ENCODE assay signal across 19 cellular contexts in genomic region chr15:25568751-25569150, GRCh38.
DNase-seq lines count a peak whose midpoint lies in the region; ATAC-seq lines count a peak whose summit lies in the region.
"Had no signal": no experiment of that assay in that cellular context is flagged by ENCODE, and none has a peak within 500 bp of the region (broad histone marks: within the 10 kb centered on the region; RNA-seq: fewer than 3 reads in every experiment).

No MANE protein-coding gene starts in this region.

- DNase-seq in AG08395 (ENCODE audit: low spot score), result peak; percentile 41
- DNase-seq in anterior cingulate cortex (lab: John Stamatoyannopoulos, UW), result peak in 35 of 58 donors; percentile 12 to 76 (median 45)
- DNase-seq in globus pallidus (ENCODE audit: low spot score), result peak; percentile 39
- DNase-seq in posterior cingulate gyrus, result peak in 7 of 10 donors; percentile 11 to 91 (median 50)
- no peak for DNase-seq in NCI-H82 treated with DMSO at 0.1 percent for 48 hours (lab: John Stamatoyannopoulos, UW; ENCODE audit: unreplicated experiment)
- DNase-seq in RKO (ENCODE audit: low spot score), result no peak
- no peak for DNase-seq in NCI-H1694 (lab: John Stamatoyannopoulos, UW)
- DNase-seq: activated CD4-positive, alpha-beta T cell treated with anti-CD3 and anti-CD28 coated beads for 48 hours; body of pancreas; foreskin fibroblast; GOT3; MM.1S; NCI-H1694 treated with DMSO at 0.1 percent for 48 hours; NCI-H2227 treated with DMSO at 0.1 percent for 48 hours; NCI-H82; PC-3; SJCRH30; stimulated activated CD4-positive, alpha-beta T cell treated with anti-CD3 and anti-CD28 coated beads, Interleukin-12 subunit alpha, Interleukin-12 subunit beta, amount 100 ng/mL, for 4 hours had no signal

- intact Hi-C loops in posterior cingulate gyrus (cut with DNase I), result no loop called here

- no peak for ATAC-seq in GM18868 (IDR thresholded peaks at IDR 0.05; ENCODE audit: unreplicated experiment)
- ATAC-seq: body of pancreas, PC-3 had no signal

Comparison
In these comparisons a context has a peak if more than half of its experiments do, and no peak if none do; other contexts are left out.
1. DNase-seq: peak in AG08395 (single experiment), anterior cingulate cortex (35 of 58), globus pallidus (single experiment) and posterior cingulate gyrus (7 of 10); none in NCI-H82 treated with DMSO at 0.1 percent for 48 hours (single experiment), RKO (single experiment) and NCI-H1694 (single experiment).